In genomic region chr2:43152711-43153627, GRCh38 we compare ENCODE assay signal across 14 cellular contexts.
DNase-seq lines count a peak whose midpoint lies in the region; ATAC-seq and TF ChIP-seq lines count a peak whose summit lies in the region.
"Had no signal": no experiment of that assay in that cellular context is flagged by ENCODE, and none has a peak within 500 bp of the region (broad histone marks: within the 10 kb centered on the region; RNA-seq: fewer than 3 reads in every experiment).

No MANE protein-coding gene starts in this region.

- no peak overlapping the region for H3K4me3 Mint-ChIP-seq in CD8-positive, alpha-beta T cell
- no peak overlapping the region for H3K4me3 Mint-ChIP-seq in neural progenitor cell
- H3K4me3 Mint-ChIP-seq: activated CD4-positive, alpha-beta memory T cell treated with anti-CD3 and anti-CD28 coated beads for 36 hours had no signal

- no peak for TF ChIP-seq CTCF in CD8-positive, alpha-beta T cell (IDR thresholded peaks at IDR 0.05)
- no peak for TF ChIP-seq CTCF in MM.1S (IDR thresholded peaks at IDR 0.05; ENCODE audit: low read length)
- no peak for TF ChIP-seq CTCF in neural progenitor cell (IDR thresholded peaks at IDR 0.05)

- H3K27me3 Mint-ChIP-seq in CD8-positive, alpha-beta T cell (ENCODE audit: low read depth): no peaks in the 10 kb centered on the region
- peaks cover 15% of the 10 kb centered on the region for H3K27me3 Mint-ChIP-seq in neural progenitor cell (ENCODE audit: insufficient read depth, low read depth)
- H3K27me3 Mint-ChIP-seq: activated CD4-positive, alpha-beta memory T cell treated with anti-CD3 and anti-CD28 coated beads for 36 hours had no signal

- no peaks in the 10 kb centered on the region for H3K27me3 ChIP-seq in CD8-positive, alpha-beta T cell (ENCODE audit: insufficient read depth, low read length)
- H3K27me3 ChIP-seq in MM.1S (replicated peaks; ENCODE audit: insufficient read depth, low read length) (no peaks in the 10 kb centered on the region), neural progenitor cell (no peaks in the 10 kb centered on the region)

- H3K4me2 ChIP-seq in MM.1S (ENCODE audit: low read depth, low read length) (peak overlapping the region; percentile 13; the same call in 1 of the 2 replicates), neural progenitor cell (no peak overlapping the region)
- H3K4me2 ChIP-seq: PC-9, smooth muscle cell had no signal

- H3K4me3 ChIP-seq in CD8-positive, alpha-beta T cell (ENCODE audit: low read depth, low read length): no peak overlapping the region
- no peak overlapping the region for H3K4me3 ChIP-seq in MM.1S (ENCODE audit: low read length)
- no peak overlapping the region for H3K4me3 ChIP-seq in neural progenitor cell
- H3K4me3 ChIP-seq: PC-9, smooth muscle cell, thoracic aorta had no signal

- ATAC-seq in CD8-positive, alpha-beta T cell: no peak
- ATAC-seq in esophagus mucosa (peak; percentile 30), HG03039 (IDR thresholded peaks at IDR 0.05; ENCODE audit: unreplicated experiment) (no peak), HG02870 (IDR thresholded peaks at IDR 0.05; ENCODE audit: unreplicated experiment) (no peak)

- H3K9ac ChIP-seq in MM.1S (ENCODE audit: low read length) (no peak overlapping the region), neural progenitor cell (no peak overlapping the region)

- H3K9me2 ChIP-seq in MM.1S (replicated peaks; ENCODE audit: insufficient read depth, low read length): no peaks in the 10 kb centered on the region

- no peaks in the 10 kb centered on the region for H3K36me3 Mint-ChIP-seq in CD8-positive, alpha-beta T cell
- H3K36me3 Mint-ChIP-seq in neural progenitor cell: no peaks in the 10 kb centered on the region
- H3K36me3 Mint-ChIP-seq: activated CD4-positive, alpha-beta memory T cell treated with anti-CD3 and anti-CD28 coated beads for 36 hours had no signal

- CTCF ChIA-PET in CD8-positive, alpha-beta T cell (lab: Charles Lee): interaction anchor here (0.8 to 1.7 kb wide), 2 partner anchors 17 to 178 kb away, joined by 3 to 4 read pairs; no protein-coding TSS in a partner anchor

- H3K9me3 ChIP-seq in CD8-positive, alpha-beta T cell (ENCODE audit: low read length): no peaks in the 10 kb centered on the region
- H3K9me3 ChIP-seq in MM.1S (replicated peaks; ENCODE audit: insufficient read depth, low read length): no peaks in the 10 kb centered on the region
- no peaks in the 10 kb centered on the region for H3K9me3 ChIP-seq in neural progenitor cell (ENCODE audit: low read depth)
- H3K9me3 ChIP-seq: thoracic aorta had no signal

- no peaks in the 10 kb centered on the region; the same call in 1 of the 2 replicates for H3F3A ChIP-seq in MM.1S (ENCODE audit: insufficient read depth, low read length)
- no peaks in the 10 kb centered on the region for H3F3A ChIP-seq in neural progenitor cell (ENCODE audit: low read depth)

- DNase-seq in CD8-positive, alpha-beta T cell: no peak
- DNase-seq in MM.1S: peak; percentile 17
- DNase-seq in neural progenitor cell (ENCODE audit: low spot score): no peak
- DNase-seq in NOMO-1 treated with DMSO at 0.1 percent for 48 hours (lab: John Stamatoyannopoulos, UW; ENCODE audit: unreplicated experiment): no peak
- DNase-seq in NCI-H69 (lab: John Stamatoyannopoulos, UW): no peak
- DNase-seq: activated CD4-positive, alpha-beta memory T cell treated with anti-CD3 and anti-CD28 coated beads for 36 hours; activated naive CD4-positive, alpha-beta T cell treated with Interleukin-2 at 50 U/mL for 16 hours; NCI-H226 had no signal

- peak overlapping the region; percentile 86 for H3K27ac Mint-ChIP-seq in CD8-positive, alpha-beta T cell
- peak overlapping the region; percentile 96 for H3K27ac Mint-ChIP-seq in neural progenitor cell
- H3K27ac Mint-ChIP-seq: activated CD4-positive, alpha-beta memory T cell treated with anti-CD3 and anti-CD28 coated beads for 36 hours had no signal

- H3K4me1 Mint-ChIP-seq in CD8-positive, alpha-beta T cell (ENCODE audit: low read depth): peaks cover 71% of the 10 kb centered on the region
- peaks cover 19% of the 10 kb centered on the region for H3K4me1 Mint-ChIP-seq in neural progenitor cell

- no peaks in the 10 kb centered on the region for H3K36me3 ChIP-seq in CD8-positive, alpha-beta T cell (ENCODE audit: insufficient read depth, low read length)
- no peaks in the 10 kb centered on the region for H3K36me3 ChIP-seq in MM.1S (replicated peaks; ENCODE audit: insufficient read depth, low read length)
- H3K36me3 ChIP-seq in neural progenitor cell: no peaks in the 10 kb centered on the region
- H3K36me3 ChIP-seq: thoracic aorta had no signal

- POLR2A ChIA-PET in CD8-positive, alpha-beta T cell (lab: Charles Lee): interaction anchor here (0.6 to 1.2 kb wide), 3 partner anchors 19 to 76 kb away, joined by 3 to 5 read pairs (median 3); no protein-coding TSS in a partner anchor

- no peaks in the 10 kb centered on the region for H4K20me1 ChIP-seq in MM.1S (ENCODE audit: insufficient read depth, low read length)
- no peaks in the 10 kb centered on the region for H4K20me1 ChIP-seq in neural progenitor cell (ENCODE audit: low read depth)

- H3K79me2 ChIP-seq in MM.1S (ENCODE audit: low read length): no peaks in the 10 kb centered on the region
- H3K79me2 ChIP-seq in neural progenitor cell (ENCODE audit: low read depth): no peaks in the 10 kb centered on the region

- H3K9me3 Mint-ChIP-seq in CD8-positive, alpha-beta T cell: no peaks in the 10 kb centered on the region
- H3K9me3 Mint-ChIP-seq in neural progenitor cell: no peaks in the 10 kb centered on the region
- H3K9me3 Mint-ChIP-seq: activated CD4-positive, alpha-beta memory T cell treated with anti-CD3 and anti-CD28 coated beads for 36 hours had no signal

- no peak overlapping the region for H3K27ac ChIP-seq in CD8-positive, alpha-beta T cell (ENCODE audit: low read depth, low read length)
- no peak overlapping the region for H3K27ac ChIP-seq in MM.1S (ENCODE audit: low read length)
- no peak overlapping the region for H3K27ac ChIP-seq in neural progenitor cell
- H3K27ac ChIP-seq: PC-9, thoracic aorta had no signal

- H3K4me1 ChIP-seq in CD8-positive, alpha-beta T cell (ENCODE audit: insufficient read depth, low read length): peaks cover 74% of the 10 kb centered on the region
- H3K4me1 ChIP-seq in MM.1S (ENCODE audit: low read length) (peaks cover 26% of the 10 kb centered on the region), neural progenitor cell (peaks cover 6% of the 10 kb centered on the region)

- intact Hi-C loops in CD8-positive, alpha-beta T cell (cut with DNase I, micrococcal nuclease): no loop called here

- H2AFZ ChIP-seq in MM.1S (ENCODE audit: low read length) (peak overlapping the region; percentile 20; the same call in 1 of the 2 replicates), neural progenitor cell (replicated peaks) (no peak overlapping the region)
- H2AFZ ChIP-seq: PC-9 had no signal
